ENCODE assay signal across 19 cellular contexts in the genomic region with DNA sequence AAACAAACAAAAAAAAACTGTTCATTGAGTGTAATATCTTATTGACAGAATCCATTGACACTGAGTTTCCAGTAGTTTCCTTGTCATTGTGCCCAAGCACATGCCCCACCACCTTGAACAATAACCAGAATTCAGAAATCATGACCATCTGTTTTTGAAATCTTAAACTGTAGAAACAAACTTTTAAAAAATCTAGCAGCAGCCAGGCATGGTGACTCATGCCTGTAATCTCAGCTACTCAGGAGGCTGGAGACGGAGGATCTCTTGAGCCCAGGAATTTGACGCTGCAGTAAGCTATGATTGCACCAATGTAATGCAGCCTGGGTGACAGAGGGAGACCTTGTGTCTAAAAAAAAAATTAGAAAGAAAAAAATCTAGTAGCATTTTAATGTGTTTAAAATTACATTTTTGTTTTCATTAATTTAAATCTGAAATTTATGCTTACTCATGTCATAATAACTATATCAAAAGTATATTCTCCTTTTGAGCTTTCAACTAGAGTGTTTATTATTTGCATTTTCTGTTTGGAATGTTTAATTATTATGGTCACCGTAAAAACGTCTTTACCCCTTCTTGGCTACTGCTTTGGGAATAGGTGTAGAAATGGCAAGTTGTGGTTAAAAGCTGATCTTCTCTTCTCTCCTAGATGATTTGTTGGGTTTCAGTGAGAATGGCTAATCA. TPM values are rescaled to one million over a fixed set of nuclear protein-coding genes. Genes with fewer than 3 reads are reported as not detected.
DNase-seq lines count a peak whose midpoint lies in the region; ATAC-seq and TF ChIP-seq lines count a peak whose summit lies in the region.
"Had no signal": no experiment of that assay in that cellular context is flagged by ENCODE, and none has a peak within 500 bp of the region (broad histone marks: within the 10 kb centered on the region; RNA-seq: fewer than 3 reads in every experiment).

No MANE protein-coding gene starts in this region.

- no peak for ATAC-seq in HG03139 (IDR thresholded peaks at IDR 0.05; ENCODE audit: unreplicated experiment)
- ATAC-seq: pancreas had no signal

- H3K9me3 ChIP-seq in spleen: no peaks in the 10 kb centered on the region
- H3K9me3 ChIP-seq: gastrocnemius medialis, pancreas, stomach had no signal

- no peak overlapping the region for H3K27ac ChIP-seq in spleen
- H3K27ac ChIP-seq: gastrocnemius medialis, HL-60, pancreas, RWPE1, skin epidermis, stomach had no signal

- no peak overlapping the region for H3K4me3 ChIP-seq in cardiac fibroblast (replicated peaks in 1 of 2; ENCODE audit: low read depth in 2 of 2, low read length in 2 of 2)
- no peak overlapping the region for H3K4me3 ChIP-seq in spleen
- H3K4me3 ChIP-seq: gastrocnemius medialis, pancreas, skin epidermis, stomach had no signal

- H3K27me3 ChIP-seq in spleen (replicated peaks in 1 of 7): no peaks in the 10 kb centered on the region
- H3K27me3 ChIP-seq: gastrocnemius medialis, pancreas, stomach had no signal

- TF ChIP-seq CTCF in cardiac fibroblast (IDR thresholded peaks at IDR 0.05; ENCODE audit: low read depth, low read length) (no peak), spleen (IDR thresholded peaks at IDR 0.05 in 8 of 11, conservative IDR thresholded peaks at IDR 0.05 in 3 of 11) (no peak)

- 90 to 94% (median 93%) methylated on average over 4 of the region's 4 CpGs for WGBS in spleen, 5 donors

- peaks cover 0 to 20% (median 15%) of the 10 kb centered on the region in 6 donors for H3K4me1 ChIP-seq in spleen
- H3K4me1 ChIP-seq: gastrocnemius medialis had no signal

- TF ChIP-seq POLR2A in spleen (IDR thresholded peaks at IDR 0.05): no peak

- H3K36me3 ChIP-seq in spleen: peaks cover 0 to 100% (median 54%) of the 10 kb centered on the region in 6 donors

- peak; percentile 43 for DNase-seq in AG20443 (ENCODE audit: low spot score)
- peak; percentile 19 for DNase-seq in NCI-H446 treated with DMSO at 0.1 percent for 48 hours (lab: John Stamatoyannopoulos, UW)
- DNase-seq in cardiac fibroblast (ENCODE audit: low read depth in 2 of 2): peak; percentile 77 to 80
- peak; percentile 18 for DNase-seq in kidney tubule cell (ENCODE audit: low spot score)
- DNase-seq in spleen: no peak
- no peak for DNase-seq in activated T-cell treated with anti-CD3 and anti-CD28 coated beads, Interleukin-2, amount 50 U/mL, for 48 hours
- no peak for DNase-seq in RPMI8226
- DNase-seq: amniotic stem cell, gastrocnemius medialis, immature natural killer cell, midbrain, NCI-H2029 treated with DMSO at 0.1 percent for 48 hours, pancreas, stomach, T-helper 2 cell had no signal

- intact Hi-C loops in spleen (cut with DNase I; ENCODE audit: low total_unique reads): no loop called here

RNA-seq across cellular contexts. Expression of gene STON1, which starts 25.2 kb away (rescaled TPM):
- 10 to 100 TPM; 15.8 to 31.0 (median 25.2) TPM for total RNA-seq in spleen
- 1 to 10 TPM; 2.1 to 4.0 (median 3.4) TPM for polyA plus RNA-seq in spleen

Comparison
In these comparisons a context has a peak if more than half of its experiments do, and no peak if none do; other contexts are left out.
1. DNase-seq: peak in AG20443 (single experiment), NCI-H446 treated with DMSO at 0.1 percent for 48 hours (single experiment), cardiac fibroblast (2 of 2) and kidney tubule cell (single experiment); none in spleen (single experiment), activated T-cell treated with anti-CD3 and anti-CD28 coated beads, Interleukin-2, amount 50 U/mL, for 48 hours (0 of 2) and RPMI8226 (single experiment).